3 cellular contexts compared by ENCODE assay signal in the genomic region with DNA sequence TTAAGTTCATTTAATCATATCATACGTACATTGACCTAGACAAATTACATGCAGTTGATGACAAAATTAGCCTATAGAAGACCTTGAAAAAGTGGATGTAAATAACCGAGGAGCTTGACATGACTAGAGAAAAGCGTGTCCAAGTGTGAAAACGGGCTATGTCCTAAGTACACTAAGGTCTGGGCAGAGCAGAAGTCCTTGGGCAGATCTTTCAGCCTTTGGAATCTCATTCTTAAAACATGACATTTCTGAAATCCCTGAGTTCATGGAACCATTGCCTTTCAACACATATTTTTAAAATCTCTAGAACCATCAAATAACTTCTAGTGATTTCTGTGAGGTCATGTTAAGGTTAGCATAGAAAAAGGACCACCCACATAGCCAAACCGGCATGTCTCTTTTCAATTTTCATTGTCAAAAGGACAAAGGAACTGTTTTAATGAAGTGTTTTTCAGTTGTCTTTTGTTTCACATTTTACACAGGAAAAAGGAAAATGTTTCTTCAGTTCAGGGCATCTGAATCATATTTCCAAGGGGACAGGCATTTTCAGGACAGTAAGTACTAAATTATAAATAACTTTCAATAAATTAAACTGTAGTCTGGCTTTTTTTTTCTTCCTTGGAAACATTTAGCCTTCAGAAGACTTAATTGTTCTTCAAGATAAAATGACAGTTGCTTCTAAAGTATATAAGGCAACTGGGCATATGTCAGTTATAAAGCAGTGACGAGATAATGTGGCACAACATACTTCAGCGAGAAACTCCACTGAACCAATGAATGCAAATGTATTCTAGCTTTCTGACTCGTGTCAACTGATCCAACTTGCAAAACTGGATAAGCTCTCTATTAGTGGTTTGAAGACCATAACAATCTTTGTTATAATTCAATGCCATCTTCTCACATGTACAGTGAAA.
TF ChIP-seq lines count a peak whose summit lies in the region.

No MANE protein-coding gene starts in this region.

TF ChIP-seq in liver, 16 proteins besides CTCF, POLR2A, EP300 and RAD21:
- TF ChIP-seq SP1 (IDR thresholded peaks at IDR 0.05) (peak; percentile 11), HNF4G (IDR thresholded peaks at IDR 0.05) (no peak), NR2F2 (IDR thresholded peaks at IDR 0.05) (no peak)
TF ChIP-seq in liver: peak in this region for 1.

TF ChIP-seq in HepG2, 621 proteins besides CTCF, POLR2A, EP300 and RAD21:
- TF ChIP-seq ESRRA (CRISPR knock-in tag; IDR thresholded peaks at IDR 0.05; ENCODE audit: low read depth) (no peak), SOX6 (IDR thresholded peaks at IDR 0.05) (no peak), SOX6 (CRISPR knock-in tag; IDR thresholded peaks at IDR 0.05) (no peak), ZNF205 (CRISPR knock-in tag; IDR thresholded peaks at IDR 0.05) (no peak), SIN3B (IDR thresholded peaks at IDR 0.05; ENCODE audit: low read length) (no peak), ISL2 (CRISPR knock-in tag; IDR thresholded peaks at IDR 0.05) (no peak), ZNF260 (CRISPR knock-in tag; IDR thresholded peaks at IDR 0.05; ENCODE audit: borderline replicate concordance, low read depth) (no peak), GTF3A (CRISPR knock-in tag; conservative IDR thresholded peaks at IDR 0.05) (no peak), ZNF143 (CRISPR knock-in tag; IDR thresholded peaks at IDR 0.05) (no peak), HCFC1 (IDR thresholded peaks at IDR 0.05; ENCODE audit: low read depth, low read length) (no peak), CREM (IDR thresholded peaks at IDR 0.05) (no peak), CREM (CRISPR knock-in tag; IDR thresholded peaks at IDR 0.05) (no peak), MTF2 (CRISPR knock-in tag; IDR thresholded peaks at IDR 0.05; ENCODE audit: borderline replicate concordance) (no peak), GPN1 (CRISPR knock-in tag; IDR thresholded peaks at IDR 0.05; ENCODE audit: borderline replicate concordance) (no peak), ZSCAN30 (CRISPR knock-in tag; IDR thresholded peaks at IDR 0.05) (no peak), MTF1 (CRISPR knock-in tag; IDR thresholded peaks at IDR 0.05) (no peak), HNRNPLL (IDR thresholded peaks at IDR 0.05; ENCODE audit: low read depth, low read length, poor library complexity, severe bottlenecking) (no peak)
- TF ChIP-seq, protein P1, sequence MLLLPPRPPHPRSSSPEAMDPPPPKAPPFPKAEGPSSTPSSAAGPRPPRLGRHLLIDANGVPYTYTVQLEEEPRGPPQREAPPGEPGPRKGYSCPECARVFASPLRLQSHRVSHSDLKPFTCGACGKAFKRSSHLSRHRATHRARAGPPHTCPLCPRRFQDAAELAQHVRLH (CRISPR knock-in tag; IDR thresholded peaks at IDR 0.05; ENCODE audit: borderline replicate concordance, low read depth): no peak

TF ChIP-seq in neural cell, 6 proteins besides CTCF, POLR2A, EP300 and RAD21:
- TF ChIP-seq, protein P2, sequence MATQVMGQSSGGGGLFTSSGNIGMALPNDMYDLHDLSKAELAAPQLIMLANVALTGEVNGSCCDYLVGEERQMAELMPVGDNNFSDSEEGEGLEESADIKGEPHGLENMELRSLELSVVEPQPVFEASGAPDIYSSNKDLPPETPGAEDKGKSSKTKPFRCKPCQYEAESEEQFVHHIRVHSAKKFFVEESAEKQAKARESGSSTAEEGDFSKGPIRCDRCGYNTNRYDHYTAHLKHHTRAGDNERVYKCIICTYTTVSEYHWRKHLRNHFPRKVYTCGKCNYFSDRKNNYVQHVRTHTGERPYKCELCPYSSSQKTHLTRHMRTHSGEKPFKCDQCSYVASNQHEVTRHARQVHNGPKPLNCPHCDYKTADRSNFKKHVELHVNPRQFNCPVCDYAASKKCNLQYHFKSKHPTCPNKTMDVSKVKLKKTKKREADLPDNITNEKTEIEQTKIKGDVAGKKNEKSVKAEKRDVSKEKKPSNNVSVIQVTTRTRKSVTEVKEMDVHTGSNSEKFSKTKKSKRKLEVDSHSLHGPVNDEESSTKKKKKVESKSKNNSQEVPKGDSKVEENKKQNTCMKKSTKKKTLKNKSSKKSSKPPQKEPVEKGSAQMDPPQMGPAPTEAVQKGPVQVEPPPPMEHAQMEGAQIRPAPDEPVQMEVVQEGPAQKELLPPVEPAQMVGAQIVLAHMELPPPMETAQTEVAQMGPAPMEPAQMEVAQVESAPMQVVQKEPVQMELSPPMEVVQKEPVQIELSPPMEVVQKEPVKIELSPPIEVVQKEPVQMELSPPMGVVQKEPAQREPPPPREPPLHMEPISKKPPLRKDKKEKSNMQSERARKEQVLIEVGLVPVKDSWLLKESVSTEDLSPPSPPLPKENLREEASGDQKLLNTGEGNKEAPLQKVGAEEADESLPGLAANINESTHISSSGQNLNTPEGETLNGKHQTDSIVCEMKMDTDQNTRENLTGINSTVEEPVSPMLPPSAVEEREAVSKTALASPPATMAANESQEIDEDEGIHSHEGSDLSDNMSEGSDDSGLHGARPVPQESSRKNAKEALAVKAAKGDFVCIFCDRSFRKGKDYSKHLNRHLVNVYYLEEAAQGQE (IDR thresholded peaks at IDR 0.05; ENCODE audit: borderline replicate concordance): peak; percentile 58
- no peak for TF ChIP-seq SMC3 (conservative IDR thresholded peaks at IDR 0.05; ENCODE audit: poor library complexity)
- no peak for TF ChIP-seq EZH2 (IDR thresholded peaks at IDR 0.05; ENCODE audit: borderline replicate concordance, insufficient read depth, low read length, poor library complexity, severe bottlenecking)
- no peak for TF ChIP-seq TAF1 (IDR thresholded peaks at IDR 0.05; ENCODE audit: low read depth)
- TF ChIP-seq POLR2AphosphoS5 (IDR thresholded peaks at IDR 0.05): peak; percentile 83
TF ChIP-seq in neural cell: peak in this region for 2.
